Comparison of ENCODE assay signal across 8 cellular contexts in the genomic region with DNA sequence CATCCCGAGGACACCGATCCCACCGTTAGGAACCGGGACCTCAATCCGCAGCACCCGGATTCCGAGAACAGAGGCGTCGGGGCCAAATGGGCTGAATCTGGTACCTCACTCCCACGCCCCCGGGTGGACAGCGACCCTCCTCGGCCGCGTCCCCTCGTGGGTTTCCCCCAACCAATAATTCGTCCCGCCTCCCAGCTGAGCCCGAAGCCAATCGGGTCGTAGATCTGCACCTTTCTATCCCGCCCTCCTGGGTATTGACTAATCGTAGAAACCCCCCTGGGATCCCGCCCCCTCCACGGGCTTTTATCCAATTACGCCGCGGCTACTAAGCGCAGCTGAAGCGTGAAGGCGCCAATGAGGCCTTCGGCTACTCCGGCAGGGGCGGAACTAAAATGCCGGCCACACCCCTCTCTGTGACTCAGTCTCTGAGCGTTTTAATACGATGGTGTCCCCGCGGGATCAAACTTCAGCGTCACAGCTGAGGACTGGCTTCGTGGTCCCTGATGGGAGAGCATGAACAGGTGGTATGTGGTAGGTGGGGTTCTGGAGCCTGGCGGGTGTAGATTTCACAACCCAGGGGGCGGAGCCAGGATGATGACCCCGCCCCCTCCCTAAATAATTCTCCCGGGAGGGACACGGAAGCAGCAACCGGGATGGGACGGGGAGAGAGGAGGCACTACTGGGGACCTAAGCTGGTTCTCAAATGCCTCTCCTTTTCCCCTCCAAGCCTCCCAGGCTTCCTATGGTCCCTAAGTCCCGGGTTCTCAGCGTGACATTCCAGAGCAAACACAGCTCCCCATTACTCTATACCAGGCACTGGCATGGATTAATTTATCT. TPM values are rescaled to one million over a fixed set of nuclear protein-coding genes. Genes with fewer than 3 reads are reported as not detected.
DNase-seq lines count a peak whose midpoint lies in the region; ATAC-seq and TF ChIP-seq lines count a peak whose summit lies in the region.

A gene with protein sequence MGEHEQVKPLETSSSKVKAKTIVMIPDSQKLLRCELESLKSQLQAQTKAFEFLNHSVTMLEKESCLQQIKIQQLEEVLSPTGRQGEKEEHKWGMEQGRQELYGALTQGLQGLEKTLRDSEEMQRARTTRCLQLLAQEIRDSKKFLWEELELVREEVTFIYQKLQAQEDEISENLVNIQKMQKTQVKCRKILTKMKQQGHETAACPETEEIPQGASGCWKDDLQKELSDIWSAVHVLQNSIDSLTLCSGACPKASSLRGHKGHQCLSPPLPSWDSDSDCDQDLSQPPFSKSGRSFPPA (plus strand): TSS at position 416 of the 837 bp plus-strand sequence. CDS start 88 bp downstream, at position 504.
A gene (minus strand): TSS at position 165 of the 837 bp plus-strand sequence. CDS start 649 bp downstream, outside the sequence.

- H3K27ac Mint-ChIP-seq in endothelial cell (ENCODE audit: unreplicated experiment) (peak within 1 kb of the TSS; percentile 80), mesothelial cell of epicardium (peak within 1 kb of the TSS; percentile 94)

- H3K9me3 ChIP-seq in HUES64 (ENCODE audit: insufficient read depth, low read depth, low read length) = no peaks in the 10 kb centered on the region
- no peaks in the 10 kb centered on the region for H3K9me3 ChIP-seq in OCI-LY1 (ENCODE audit: low read length)

- H3K4me1 ChIP-seq in HUES64 (ENCODE audit: insufficient read depth, low read length) (no peaks in the 10 kb centered on the region), OCI-LY1 (ENCODE audit: insufficient read depth, low read length, severe bottlenecking) (peaks cover 31% of the 10 kb centered on the region)

- H3K4me2 ChIP-seq in OCI-LY1 (ENCODE audit: low read length) = peak within 1 kb of the TSS; percentile 80

- peak within 1 kb of the TSS; percentile 84 for H3K4me3 ChIP-seq in HUES64 (ENCODE audit: low read length)
- peak within 1 kb of the TSS; percentile 79 for H3K4me3 ChIP-seq in OCI-LY1 (ENCODE audit: low read depth, low read length, poor library complexity, severe bottlenecking)

- no peaks in the 10 kb centered on the region for H4K20me1 ChIP-seq in OCI-LY1 (ENCODE audit: insufficient read depth, low read length)

- H3K4me3 Mint-ChIP-seq in endothelial cell (ENCODE audit: unreplicated experiment) = peak within 1 kb of the TSS; percentile 96
- peak within 1 kb of the TSS; percentile 97 for H3K4me3 Mint-ChIP-seq in mesothelial cell of epicardium

- H3K27me3 Mint-ChIP-seq in endothelial cell (ENCODE audit: unreplicated experiment) (peaks cover 14% of the 10 kb centered on the region), mesothelial cell of epicardium (ENCODE audit: low read depth) (peaks cover 3% of the 10 kb centered on the region)

- TF ChIP-seq CTCF in OCI-LY1 (IDR thresholded peaks at IDR 0.05; ENCODE audit: low read length) (peak; percentile 37; the same call in 1 of the 2 replicates), endothelial cell (IDR thresholded peaks at IDR 0.05; ENCODE audit: unreplicated experiment) (no peak), mesothelial cell of epicardium (IDR thresholded peaks at IDR 0.05; ENCODE audit: unreplicated experiment) (no peak)

- H3K9me2 ChIP-seq in OCI-LY1 (ENCODE audit: low read depth, low read length) = no peaks in the 10 kb centered on the region

- WGBS in HUES64 = under 1% methylated on average over 47 of the region's 50 CpGs

- H3K27ac ChIP-seq in HUES64 (ENCODE audit: low read depth, low read length) (no peak within 1 kb of the TSS), OCI-LY1 (ENCODE audit: low read depth, low read length, poor library complexity, severe bottlenecking) (peak within 1 kb of the TSS; percentile 30)

- no peak within 1 kb of the TSS for H2AFZ ChIP-seq in OCI-LY1 (ENCODE audit: low read length)

- H3K36me3 Mint-ChIP-seq in endothelial cell (ENCODE audit: low read depth, unreplicated experiment) (peaks cover 13% of the 10 kb centered on the region), mesothelial cell of epicardium (peaks cover 6% of the 10 kb centered on the region)

- H3K36me3 ChIP-seq in HUES64 (ENCODE audit: insufficient read depth, low read length) (0 out of 2 replicates have a peak, but pooled peaks cover 7% of the 10 kb centered on the region), OCI-LY1 (ENCODE audit: insufficient read depth, low read length) (peaks cover 10% of the 10 kb centered on the region)

- peak; percentile 87 for ATAC-seq in GM21447 (IDR thresholded peaks at IDR 0.05; ENCODE audit: unreplicated experiment)

- H3F3A ChIP-seq in OCI-LY1 (ENCODE audit: insufficient read depth, low read length) = no peaks in the 10 kb centered on the region

- no peaks in the 10 kb centered on the region for H3K9me3 Mint-ChIP-seq in endothelial cell (ENCODE audit: unreplicated experiment)
- H3K9me3 Mint-ChIP-seq in mesothelial cell of epicardium = peaks cover 10% of the 10 kb centered on the region

- no peaks in the 10 kb centered on the region for H3K79me2 ChIP-seq in OCI-LY1 (ENCODE audit: insufficient read depth, low read length)

- DNase-seq in DMS 273 (lab: John Stamatoyannopoulos, UW; ENCODE audit: unreplicated experiment) (peak; percentile 100), endothelial cell (ENCODE audit: low spot score) (peak; percentile 96), mesothelial cell of epicardium (ENCODE audit: low spot score in 2 of 2, unreplicated experiment in 2 of 2) (peak; percentile 95 to 96)
- peak; percentile 96 for DNase-seq in activated CD8-positive, alpha-beta memory T cell treated with anti-CD3 and anti-CD28 coated beads, Interleukin-2, amount 50 U/mL, for 48 hours
- DNase-seq in stimulated activated CD8-positive, alpha-beta memory T cell treated with anti-CD3 and anti-CD28 coated beads, Interleukin-15, amount 100 ng/mL, for 48 hours (ENCODE audit: low read depth in 2 of 2) = peak; percentile 97 to 98

- no peaks in the 10 kb centered on the region for H3K27me3 ChIP-seq in HUES64 (ENCODE audit: insufficient read depth, low read length)
- H3K27me3 ChIP-seq in OCI-LY1 (ENCODE audit: insufficient read depth, low read length) = no peaks in the 10 kb centered on the region

- H3K4me1 Mint-ChIP-seq in endothelial cell (ENCODE audit: unreplicated experiment) (peaks cover 23% of the 10 kb centered on the region), mesothelial cell of epicardium (peaks cover 23% of the 10 kb centered on the region)

- H3K9ac ChIP-seq in HUES64 (ENCODE audit: low read depth, low read length) (peak within 1 kb of the TSS; percentile 71), OCI-LY1 (ENCODE audit: low read length) (peak within 1 kb of the TSS; percentile 82)

RNA-seq across cellular contexts. Expression of the first gene that starts in this region (rescaled TPM):
- 4.2 TPM for polyA plus RNA-seq in HUES64 (2013, experiment 1 of 2)
- polyA plus RNA-seq in HUES64 (2013, experiment 2 of 2) = 4.9 TPM
- 22.3 TPM for total RNA-seq in endothelial cell (ENCODE audit: unreplicated experiment)
- total RNA-seq in mesothelial cell of epicardium = 29.6 to 34.9 TPM (median 34.2 TPM) in 3 replicates

RNA-seq across cellular contexts. Expression of the second gene that starts in this region (rescaled TPM):
- 53.3 TPM for polyA plus RNA-seq in HUES64 (2013, experiment 1 of 2)
- polyA plus RNA-seq in HUES64 (2013, experiment 2 of 2) = 57.5 TPM
- total RNA-seq in endothelial cell (ENCODE audit: unreplicated experiment) (68.9 TPM), mesothelial cell of epicardium (56.8 to 61.4 TPM (median 57.2 TPM) in 3 replicates)
